In the genomic region with DNA sequence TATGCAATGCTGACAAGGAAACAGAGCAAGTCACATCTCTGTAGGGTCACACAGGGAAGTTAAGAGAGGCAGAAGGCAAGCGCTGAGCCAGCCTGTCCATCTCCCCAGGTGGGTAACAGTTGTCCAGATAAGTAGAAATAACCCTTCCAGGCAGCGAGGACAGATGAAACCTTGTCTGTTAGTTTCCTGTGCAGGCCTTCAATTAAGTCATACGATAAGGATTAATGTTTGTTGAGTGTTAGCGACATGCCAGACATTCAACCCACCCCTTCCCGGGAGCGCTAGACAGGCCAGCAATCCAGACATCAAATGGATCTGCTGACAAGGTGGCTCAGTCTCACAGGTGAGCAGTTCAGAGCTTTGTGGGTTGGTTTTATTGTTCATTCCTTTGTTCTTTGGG, we compare ENCODE assay signal across 1 cellular context.
TF ChIP-seq lines count a peak whose summit lies in the region.

No MANE protein-coding gene starts in this region.

TF ChIP-seq in SK-N-SH, 30 proteins besides CTCF, POLR2A, EP300 and RAD21 (continued from another document):
- TF ChIP-seq MEF2A (IDR thresholded peaks at IDR 0.05; ENCODE audit: borderline replicate concordance, low read depth) (no peak), EZH2phosphoT487 (IDR thresholded peaks at IDR 0.05; ENCODE audit: borderline replicate concordance, low read depth) (no peak), RXRA (IDR thresholded peaks at IDR 0.05; ENCODE audit: borderline replicate concordance, low read depth) (no peak), TAF1 (IDR thresholded peaks at IDR 0.05; ENCODE audit: borderline replicate concordance, low read depth, low read length) (no peak), GABPA (IDR thresholded peaks at IDR 0.05; ENCODE audit: low read depth) (no peak), TCF12 (IDR thresholded peaks at IDR 0.05) (peak; percentile 36; the same call in 1 of the 2 replicates), RFX5 (IDR thresholded peaks at IDR 0.05; ENCODE audit: low read length) (no peak), TEAD4 (IDR thresholded peaks at IDR 0.05; ENCODE audit: borderline replicate concordance, insufficient read depth) (no peak), MXI1 (IDR thresholded peaks at IDR 0.05; ENCODE audit: low read depth, low read length) (peak; percentile 63; the same call in 1 of the 2 replicates), NRF1 (IDR thresholded peaks at IDR 0.05; ENCODE audit: low read depth, low read length) (no peak), GATA2 (CRISPR knock-in tag; IDR thresholded peaks at IDR 0.05) (peak; percentile 94), SMC3 (IDR thresholded peaks at IDR 0.05; ENCODE audit: low read depth, low read length) (no peak), ELF1 (IDR thresholded peaks at IDR 0.05) (no peak), JUND (IDR thresholded peaks at IDR 0.05) (no peak), CHD2 (IDR thresholded peaks at IDR 0.05; ENCODE audit: low read length, partially characterized antibody) (peak; percentile 66), FOSL2 (IDR thresholded peaks at IDR 0.05; ENCODE audit: borderline replicate concordance, low read depth) (no peak), POLR2AphosphoS5 (IDR thresholded peaks at IDR 0.05; ENCODE audit: low read depth, low read length) (no peak), SIN3A (IDR thresholded peaks at IDR 0.05; ENCODE audit: borderline replicate concordance, low read depth, low read length) (no peak)
- TF ChIP-seq, protein P1, sequence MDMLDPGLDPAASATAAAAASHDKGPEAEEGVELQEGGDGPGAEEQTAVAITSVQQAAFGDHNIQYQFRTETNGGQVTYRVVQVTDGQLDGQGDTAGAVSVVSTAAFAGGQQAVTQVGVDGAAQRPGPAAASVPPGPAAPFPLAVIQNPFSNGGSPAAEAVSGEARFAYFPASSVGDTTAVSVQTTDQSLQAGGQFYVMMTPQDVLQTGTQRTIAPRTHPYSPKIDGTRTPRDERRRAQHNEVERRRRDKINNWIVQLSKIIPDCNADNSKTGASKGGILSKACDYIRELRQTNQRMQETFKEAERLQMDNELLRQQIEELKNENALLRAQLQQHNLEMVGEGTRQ (IDR thresholded peaks at IDR 0.05; ENCODE audit: borderline replicate concordance, low read depth, low read length): no peak
- TF ChIP-seq, protein P2, sequence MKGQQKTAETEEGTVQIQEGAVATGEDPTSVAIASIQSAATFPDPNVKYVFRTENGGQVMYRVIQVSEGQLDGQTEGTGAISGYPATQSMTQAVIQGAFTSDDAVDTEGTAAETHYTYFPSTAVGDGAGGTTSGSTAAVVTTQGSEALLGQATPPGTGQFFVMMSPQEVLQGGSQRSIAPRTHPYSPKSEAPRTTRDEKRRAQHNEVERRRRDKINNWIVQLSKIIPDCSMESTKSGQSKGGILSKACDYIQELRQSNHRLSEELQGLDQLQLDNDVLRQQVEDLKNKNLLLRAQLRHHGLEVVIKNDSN (IDR thresholded peaks at IDR 0.05; ENCODE audit: borderline replicate concordance, low read depth): no peak
- TF ChIP-seq, protein P3, sequence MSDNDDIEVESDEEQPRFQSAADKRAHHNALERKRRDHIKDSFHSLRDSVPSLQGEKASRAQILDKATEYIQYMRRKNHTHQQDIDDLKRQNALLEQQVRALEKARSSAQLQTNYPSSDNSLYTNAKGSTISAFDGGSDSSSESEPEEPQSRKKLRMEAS (IDR thresholded peaks at IDR 0.05; ENCODE audit: low read depth): no peak
- TF ChIP-seq, protein P4, sequence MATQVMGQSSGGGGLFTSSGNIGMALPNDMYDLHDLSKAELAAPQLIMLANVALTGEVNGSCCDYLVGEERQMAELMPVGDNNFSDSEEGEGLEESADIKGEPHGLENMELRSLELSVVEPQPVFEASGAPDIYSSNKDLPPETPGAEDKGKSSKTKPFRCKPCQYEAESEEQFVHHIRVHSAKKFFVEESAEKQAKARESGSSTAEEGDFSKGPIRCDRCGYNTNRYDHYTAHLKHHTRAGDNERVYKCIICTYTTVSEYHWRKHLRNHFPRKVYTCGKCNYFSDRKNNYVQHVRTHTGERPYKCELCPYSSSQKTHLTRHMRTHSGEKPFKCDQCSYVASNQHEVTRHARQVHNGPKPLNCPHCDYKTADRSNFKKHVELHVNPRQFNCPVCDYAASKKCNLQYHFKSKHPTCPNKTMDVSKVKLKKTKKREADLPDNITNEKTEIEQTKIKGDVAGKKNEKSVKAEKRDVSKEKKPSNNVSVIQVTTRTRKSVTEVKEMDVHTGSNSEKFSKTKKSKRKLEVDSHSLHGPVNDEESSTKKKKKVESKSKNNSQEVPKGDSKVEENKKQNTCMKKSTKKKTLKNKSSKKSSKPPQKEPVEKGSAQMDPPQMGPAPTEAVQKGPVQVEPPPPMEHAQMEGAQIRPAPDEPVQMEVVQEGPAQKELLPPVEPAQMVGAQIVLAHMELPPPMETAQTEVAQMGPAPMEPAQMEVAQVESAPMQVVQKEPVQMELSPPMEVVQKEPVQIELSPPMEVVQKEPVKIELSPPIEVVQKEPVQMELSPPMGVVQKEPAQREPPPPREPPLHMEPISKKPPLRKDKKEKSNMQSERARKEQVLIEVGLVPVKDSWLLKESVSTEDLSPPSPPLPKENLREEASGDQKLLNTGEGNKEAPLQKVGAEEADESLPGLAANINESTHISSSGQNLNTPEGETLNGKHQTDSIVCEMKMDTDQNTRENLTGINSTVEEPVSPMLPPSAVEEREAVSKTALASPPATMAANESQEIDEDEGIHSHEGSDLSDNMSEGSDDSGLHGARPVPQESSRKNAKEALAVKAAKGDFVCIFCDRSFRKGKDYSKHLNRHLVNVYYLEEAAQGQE (IDR thresholded peaks at IDR 0.05; ENCODE audit: low read depth, low read length): no peak
